Comparison of ENCODE assay signal across 9 cellular contexts in genomic region chr2:240135706-240136012, GRCh38. TPM values are rescaled to one million over a fixed set of nuclear protein-coding genes. Genes with fewer than 3 reads are reported as not detected.
DNase-seq lines count a peak whose midpoint lies in the region; ATAC-seq and TF ChIP-seq lines count a peak whose summit lies in the region.
"Had no signal": no experiment of that assay in that cellular context is flagged by ENCODE, and none has a peak within 500 bp of the region (broad histone marks: within the 10 kb centered on the region; RNA-seq: fewer than 3 reads in every experiment).

No MANE protein-coding gene starts in this region.

- H3K4me1 Mint-ChIP-seq in activated naive CD8-positive, alpha-beta T cell treated with anti-CD3 and anti-CD28 coated beads for 36 hours = peaks cover 27% of the 10 kb centered on the region

- 0 to 1% methylated on average over 7 to 17 of the region's 17 CpGs for WGBS in thyroid gland, 2 donors

- no peaks in the 10 kb centered on the region for H3K27me3 ChIP-seq in layer of hippocampus (ENCODE audit: control insufficient read depth, insufficient read depth, low read length)
- H3K27me3 ChIP-seq in thyroid gland = no peaks in the 10 kb centered on the region

- intact Hi-C loops in thyroid gland (cut with DNase I) = no loop called here

- H3K4me3 Mint-ChIP-seq in activated naive CD8-positive, alpha-beta T cell treated with anti-CD3 and anti-CD28 coated beads for 36 hours = peak overlapping the region; percentile 93

- no peaks in the 10 kb centered on the region for H3K27me3 Mint-ChIP-seq in activated naive CD8-positive, alpha-beta T cell treated with anti-CD3 and anti-CD28 coated beads for 36 hours

- DNase-seq in activated naive CD8-positive, alpha-beta T cell treated with anti-CD3 and anti-CD28 coated beads for 36 hours = no peak
- DNase-seq in thyroid gland (no peak), AG20443 (ENCODE audit: low spot score) (no peak), DMS 273 treated with DMSO at 0.1 percent for 48 hours (lab: John Stamatoyannopoulos, UW) (no peak)
- no peak for DNase-seq in NK-92 treated with Interleukin-12 subunit alpha and Interleukin-12 subunit beta, amount 100 ng/mL, for 24 hours (lab: John Stamatoyannopoulos, UW)

- H3K9me3 Mint-ChIP-seq in activated naive CD8-positive, alpha-beta T cell treated with anti-CD3 and anti-CD28 coated beads for 36 hours = no peaks in the 10 kb centered on the region

- peaks cover 11% of the 10 kb centered on the region for H3K36me3 Mint-ChIP-seq in activated naive CD8-positive, alpha-beta T cell treated with anti-CD3 and anti-CD28 coated beads for 36 hours

- peak; percentile 12 for ATAC-seq in GM18517 (IDR thresholded peaks at IDR 0.05; ENCODE audit: unreplicated experiment)
- peak; percentile 8 for ATAC-seq in HG03095 (IDR thresholded peaks at IDR 0.05; ENCODE audit: unreplicated experiment)

- TF ChIP-seq CTCF in thyroid gland (IDR thresholded peaks at IDR 0.05) = no peak

- H3K4me1 ChIP-seq in thyroid gland = peaks cover 21 to 40% of the 10 kb centered on the region in 2 donors

- H3K4me3 ChIP-seq in thyroid gland (replicated peaks in 1 of 3) = peak overlapping the region; percentile 57 to 96 (median 66)

- H3K9me3 ChIP-seq in thyroid gland = no peaks in the 10 kb centered on the region

- H3K27ac ChIP-seq in layer of hippocampus (ENCODE audit: low read depth, low read length) = peak overlapping the region; percentile 57
- peak overlapping the region in 1 of 3 donors; percentile 69 for H3K27ac ChIP-seq in thyroid gland

- no peak for TF ChIP-seq POLR2A in thyroid gland (IDR thresholded peaks at IDR 0.05)

- peak overlapping the region; percentile 91 for H3K27ac Mint-ChIP-seq in activated naive CD8-positive, alpha-beta T cell treated with anti-CD3 and anti-CD28 coated beads for 36 hours

- peaks cover 16 to 27% of the 10 kb centered on the region in 2 donors for H3K36me3 ChIP-seq in thyroid gland

RNA-seq across cellular contexts. Expression of gene COPS9, which starts 0.4 kb away (rescaled TPM):
- total RNA-seq in activated naive CD8-positive, alpha-beta T cell treated with anti-CD3 and anti-CD28 coated beads for 36 hours = 100 to 1,000 TPM; 155 to 158 TPM
- total RNA-seq in thyroid gland = 100 to 1,000 TPM in 3 of 4 donors, 10 to 100 TPM in 1; 63.6 to 965 (median 239) TPM

RNA-seq across cellular contexts. Expression of gene OTOS, which starts 4.8 kb away (rescaled TPM):
- not detected for total RNA-seq in activated naive CD8-positive, alpha-beta T cell treated with anti-CD3 and anti-CD28 coated beads for 36 hours
- 10 to 100 TPM in 3 of 4 donors, 1 to 10 TPM in 1; 4.3 to 62.8 (median 22.1) TPM for total RNA-seq in thyroid gland
- total RNA-seq: T-helper 2 cell treated with Interferon-gamma antibody and Interleukin-4, amounts not matched to agents 100 ng/mL and 5 ng/mL, for 36 hours had no signal

Comparison
In these comparisons a context has a peak if more than half of its experiments do, and no peak if none do; other contexts are left out.
1. RNA of gene OTOS, which starts 4.8 kb away (total RNA-seq): 4.3 to 62.8 TPM in thyroid gland; not detected in activated naive CD8-positive, alpha-beta T cell treated with anti-CD3 and anti-CD28 coated beads for 36 hours; every median in the first group is over 4 times any median in the second.